ENCODE assay signal across 17 cellular contexts in genomic region chr9:134663084-134663483, GRCh38. TPM values are rescaled to one million over a fixed set of nuclear protein-coding genes. Genes with fewer than 3 reads are reported as not detected.
DNase-seq lines count a peak whose midpoint lies in the region; ATAC-seq and TF ChIP-seq lines count a peak whose summit lies in the region.
"Had no signal": no experiment of that assay in that cellular context is flagged by ENCODE, and none has a peak within 500 bp of the region (broad histone marks: within the 10 kb centered on the region; RNA-seq: fewer than 3 reads in every experiment).

No MANE protein-coding gene starts in this region.

- peak overlapping the region; percentile 21 for H3K4ac ChIP-seq in trophoblast cell (ENCODE audit: low read depth, low read length)

- no peak for ATAC-seq in right cardiac atrium
- ATAC-seq in aorta (ENCODE audit: low FRiP score), result no peak
- no peak for ATAC-seq in GM18873 (IDR thresholded peaks at IDR 0.05; ENCODE audit: low FRiP score, unreplicated experiment)

- peak overlapping the region; percentile 20 for H2BK12ac ChIP-seq in trophoblast cell (ENCODE audit: low read length)

- H3K27me3 ChIP-seq in cardiac muscle cell (no peaks in the 10 kb centered on the region), right cardiac atrium (ENCODE audit: control insufficient read depth, insufficient read depth) (no peaks in the 10 kb centered on the region), trophoblast cell (ENCODE audit: insufficient read depth, low read length) (no peaks in the 10 kb centered on the region), aorta (ENCODE audit: control insufficient read depth in 1 of 2, insufficient read depth in 2 of 2, low read length in 1 of 2) (no peaks in the 10 kb centered on the region)
- H3K27me3 ChIP-seq: upper lobe of left lung had no signal

- H3K4me2 ChIP-seq in trophoblast cell (ENCODE audit: low read length), result peak overlapping the region; percentile 8

- no peak overlapping the region for H2AFZ ChIP-seq in trophoblast cell (ENCODE audit: insufficient read depth, low read length, poor library complexity)

- DNase-seq in cardiac muscle cell (ENCODE audit: low read depth in 1 of 2, low spot score in 1 of 2) (no peak), right cardiac atrium (no peak), fibroblast of the aortic adventitia (ENCODE audit: low read depth) (no peak), trophoblast cell (peak in 1 of 2 donors; percentile 37), aorta (peak; percentile 48 to 55), HUDEP-2 (lab: John Stamatoyannopoulos, UW; ENCODE audit: unreplicated experiment in 76 of 76) (no peak), KG1 (lab: John Stamatoyannopoulos, UW) (no peak)
- DNase-seq: ACHN; activated CD4-positive, alpha-beta memory T cell treated with anti-CD3 and anti-CD28 coated beads for 36 hours; activated T-cell treated with anti-CD3 and anti-CD28 coated beads, Interleukin-2, amount 50 U/mL, for 48 hours; mammary epithelial cell; NCI-H2107; NCI-H748 treated with DMSO at 0.1 percent for 48 hours; upper lobe of left lung had no signal

- TF ChIP-seq CTCF in cardiac muscle cell (IDR thresholded peaks at IDR 0.05; ENCODE audit: low read depth, low read length), result no peak
- no peak for TF ChIP-seq CTCF in fibroblast of the aortic adventitia (IDR thresholded peaks at IDR 0.05; ENCODE audit: insufficient read depth, low read length)

- H3K4me1 ChIP-seq in cardiac muscle cell (ENCODE audit: low read depth) (peaks cover 51% of the 10 kb centered on the region), right cardiac atrium (ENCODE audit: control insufficient read depth, insufficient read depth, low read length) (peaks cover 7% of the 10 kb centered on the region), trophoblast cell (ENCODE audit: control insufficient read depth in 1 of 2, insufficient read depth in 2 of 2, low read length in 2 of 2) (peaks cover 53 to 67% of the 10 kb centered on the region in 2 experiments), aorta (ENCODE audit: control insufficient read depth in 1 of 2, insufficient read depth in 2 of 2, low read length in 2 of 2) (no peaks in the 10 kb centered on the region)

- H3K14ac ChIP-seq in trophoblast cell (ENCODE audit: low read length), result peak overlapping the region; percentile 85

- peak overlapping the region; percentile 88 for H2BK120ac ChIP-seq in trophoblast cell (ENCODE audit: insufficient read depth, low read length, poor library complexity)

- H4K8ac ChIP-seq in trophoblast cell (ENCODE audit: low read depth, low read length), result peak overlapping the region; percentile 14

- peak overlapping the region; percentile 88 for H4K91ac ChIP-seq in trophoblast cell (ENCODE audit: low read depth, low read length)

- H3K9me3 ChIP-seq in cardiac muscle cell (ENCODE audit: low read depth), result no peaks in the 10 kb centered on the region
- no peaks in the 10 kb centered on the region for H3K9me3 ChIP-seq in right cardiac atrium (ENCODE audit: control insufficient read depth, low read length)
- H3K9me3 ChIP-seq in trophoblast cell (ENCODE audit: insufficient read depth, low read depth, low read length), result peaks cover 3% of the 10 kb centered on the region
- no peaks in the 10 kb centered on the region for H3K9me3 ChIP-seq in aorta (ENCODE audit: control insufficient read depth, low read length)

- peak overlapping the region; percentile 41 for H3K9ac ChIP-seq in trophoblast cell (ENCODE audit: low read length)

- 70% methylated on average over 10 of the region's 10 CpGs for WGBS in right cardiac atrium
- no CpG with 5 or more reads among the region's 10 CpGs for WGBS in trophoblast cell (ENCODE audit: extremely low coverage, insufficient coverage, insufficient read length)
- WGBS in aorta, 2 donors, result 50 to 51% methylated on average over 10 of the region's 10 CpGs

- H3K23ac ChIP-seq in trophoblast cell (ENCODE audit: low read length), result no peak overlapping the region

- no peak overlapping the region for H3K4me3 ChIP-seq in cardiac muscle cell
- no peak overlapping the region for H3K4me3 ChIP-seq in right cardiac atrium (ENCODE audit: low read length)
- peak overlapping the region; percentile 14 for H3K4me3 ChIP-seq in fibroblast of the aortic adventitia (ENCODE audit: low read depth, low read length)
- no peak overlapping the region for H3K4me3 ChIP-seq in trophoblast cell (ENCODE audit: low read depth, low read length)
- no peak overlapping the region for H3K4me3 ChIP-seq in aorta (ENCODE audit: low read length in 2 of 2)
- H3K4me3 ChIP-seq: skin epidermis, upper lobe of left lung had no signal

- H3K79me1 ChIP-seq in trophoblast cell (ENCODE audit: low read length), result peaks cover 44% of the 10 kb centered on the region

- H4K12ac ChIP-seq in trophoblast cell (ENCODE audit: low read depth, low read length), result no peak overlapping the region

- H3K18ac ChIP-seq in trophoblast cell (ENCODE audit: low read length), result peak overlapping the region; percentile 56

- peaks cover 8% of the 10 kb centered on the region for H3K79me2 ChIP-seq in trophoblast cell (ENCODE audit: control insufficient read depth, insufficient read depth, low read length, poor library complexity)

- intact Hi-C loops in right cardiac atrium (cut with DNase I) (no loop called here), aorta (cut with DNase I) (no loop called here)

- H3K27ac ChIP-seq in cardiac muscle cell, result peak overlapping the region; percentile 99
- no peak overlapping the region for H3K27ac ChIP-seq in right cardiac atrium (ENCODE audit: low read length)
- peak overlapping the region; percentile 97 for H3K27ac ChIP-seq in trophoblast cell (ENCODE audit: low read depth, low read length)
- peak overlapping the region; percentile 17 to 90 for H3K27ac ChIP-seq in aorta (ENCODE audit: low read depth in 1 of 2, low read length in 2 of 2)
- H3K27ac ChIP-seq: neutrophil had no signal

- peak overlapping the region; percentile 95 for H2BK5ac ChIP-seq in trophoblast cell (ENCODE audit: low read depth, low read length, poor library complexity)

- no peaks in the 10 kb centered on the region for H3K36me3 ChIP-seq in cardiac muscle cell
- peaks cover 26 to 34% of the 10 kb centered on the region in 2 experiments for H3K36me3 ChIP-seq in trophoblast cell (ENCODE audit: control insufficient read depth in 1 of 2, insufficient read depth in 2 of 2, low read length in 2 of 2)
- no peaks in the 10 kb centered on the region for H3K36me3 ChIP-seq in aorta (ENCODE audit: control insufficient read depth in 1 of 2, insufficient read depth in 2 of 2, low read length in 1 of 2)
- H3K36me3 ChIP-seq: neutrophil, upper lobe of left lung had no signal

- peak overlapping the region; percentile 63 for H2AK5ac ChIP-seq in trophoblast cell (ENCODE audit: low read length)

RNA-seq across cellular contexts. Expression of gene COL5A1, which starts 21.5 kb away (rescaled TPM):
- total RNA-seq in cardiac muscle cell (75.5 and 129 TPM in 2 replicates), right cardiac atrium (10 to 100 TPM; 16.0 to 35.8 (median 26.1) TPM), fibroblast of the aortic adventitia (ENCODE audit: low replicate concordance) (171 and 188 TPM in 2 replicates), aorta (100 to 1,000 TPM; 108 to 159 TPM)
- polyA plus RNA-seq in cardiac muscle cell (34.5 and 50.7 TPM in 2 replicates), right cardiac atrium (15.4 TPM), aorta (10 to 100 TPM; 18.7 to 57.7 TPM)
- 431 and 476 TPM in 2 replicates for polyA plus RNA-seq in trophoblast cell (2013)

Comparison
In these comparisons a context has a peak if more than half of its experiments do, and no peak if none do; other contexts are left out.
1. DNase-seq: peak in aorta (2 of 2); none in cardiac muscle cell (0 of 2), right cardiac atrium (0 of 3), fibroblast of the aortic adventitia (single experiment), HUDEP-2 (0 of 76) and KG1 (single experiment).